Comparison of ENCODE assay signal across 1 cellular context in genomic region chr1:231867607-231868006, GRCh38.
TF ChIP-seq lines count a peak whose summit lies in the region.

No MANE protein-coding gene starts in this region.

TF ChIP-seq in WTC11, 78 proteins besides CTCF, POLR2A, EP300 and RAD21 (continued from another document):
- TF ChIP-seq CREM (CRISPR knock-in tag; IDR thresholded peaks at IDR 0.05) (no peak), PREB (CRISPR knock-in tag; IDR thresholded peaks at IDR 0.05; ENCODE audit: borderline replicate concordance) (no peak), MYBL2 (CRISPR knock-in tag; IDR thresholded peaks at IDR 0.05) (no peak), MLX (CRISPR knock-in tag; IDR thresholded peaks at IDR 0.05) (no peak), E2F4 (CRISPR knock-in tag; IDR thresholded peaks at IDR 0.05; ENCODE audit: borderline replicate concordance, low read depth) (no peak), ZNF671 (CRISPR knock-in tag; IDR thresholded peaks at IDR 0.05) (no peak), ZNF263 (CRISPR knock-in tag; IDR thresholded peaks at IDR 0.05; ENCODE audit: low read depth) (no peak), KAT7 (CRISPR knock-in tag; IDR thresholded peaks at IDR 0.05; ENCODE audit: borderline replicate concordance) (no peak), NFE2L1 (CRISPR knock-in tag; IDR thresholded peaks at IDR 0.05) (no peak), ELF4 (CRISPR knock-in tag; IDR thresholded peaks at IDR 0.05; ENCODE audit: low read depth) (no peak), IRF1 (CRISPR knock-in tag; IDR thresholded peaks at IDR 0.05) (no peak)
